17 cellular contexts compared by ENCODE assay signal in genomic region chr1:235430991-235431390, GRCh38.
DNase-seq lines count a peak whose midpoint lies in the region; ATAC-seq and TF ChIP-seq lines count a peak whose summit lies in the region.
"Had no signal": no experiment of that assay in that cellular context is flagged by ENCODE, and none has a peak within 500 bp of the region (broad histone marks: within the 10 kb centered on the region; RNA-seq: fewer than 3 reads in every experiment).

No MANE protein-coding gene starts in this region.

- H3K27me3 ChIP-seq in BJ (ENCODE audit: control insufficient read depth, insufficient read depth, low read length) (no peaks in the 10 kb centered on the region), IMR-90 (ENCODE audit: control insufficient read depth, insufficient read depth, low read length) (no peaks in the 10 kb centered on the region)
- H3K27me3 ChIP-seq: BLaER1, MG63, Peyer's patch had no signal

- no peak overlapping the region for H3K14ac ChIP-seq in IMR-90 (replicated peaks; ENCODE audit: low read depth, low read length)

- H2BK20ac ChIP-seq in IMR-90 (ENCODE audit: low read depth, low read length), result no peak overlapping the region

- no peaks in the 10 kb centered on the region for H3K27me3 Mint-ChIP-seq in activated T-cell treated with anti-CD3 and anti-CD28 coated beads, Interleukin-2, amount 50 U/mL, for 24 hours
- H3K27me3 Mint-ChIP-seq in stimulated activated memory B cell treated with anti-CD40 and anti-IgM and Interleukin-4, amounts not matched to agents 10 μg/mL and 1 μg/mL and 100 μg/mL, for 72 hours, result no peaks in the 10 kb centered on the region

- no peak overlapping the region for H3K4me3 Mint-ChIP-seq in activated T-cell treated with anti-CD3 and anti-CD28 coated beads, Interleukin-2, amount 50 U/mL, for 24 hours
- no peak overlapping the region for H3K4me3 Mint-ChIP-seq in stimulated activated memory B cell treated with anti-CD40 and anti-IgM and Interleukin-4, amounts not matched to agents 10 μg/mL and 1 μg/mL and 100 μg/mL, for 72 hours

- TF ChIP-seq POLR2A in IMR-90 (IDR thresholded peaks at IDR 0.05; ENCODE audit: low read depth, low read length), result no peak

- POLR2A ChIA-PET in BJ (lab: Charles Lee), result no interaction called here
- POLR2A ChIA-PET in IMR-90 (lab: Charles Lee; ENCODE audit: unreplicated experiment), result no interaction called here

- no peak overlapping the region for H3K4me3 ChIP-seq in BJ (ENCODE audit: low read depth, low read length)
- H3K4me3 ChIP-seq in IMR-90 (ENCODE audit: insufficient read depth, low read depth, low read length), result no peak overlapping the region
- H3K4me3 ChIP-seq in astrocyte of the spinal cord (ENCODE audit: low read depth, low read length), result no peak overlapping the region
- H3K4me3 ChIP-seq: BLaER1, GM12878, MG63, Peyer's patch had no signal

- in situ Hi-C loops in IMR-90 (cut with MboI; ENCODE audit: low sequenced_read_pairs) (no loop called here), astrocyte of the spinal cord (cut with HindIII; ENCODE audit: low sequenced_read_pairs) (no loop called here)

- H3K9me3 ChIP-seq in IMR-90 (ENCODE audit: control insufficient read depth, insufficient read depth, low read length), result no peaks in the 10 kb centered on the region
- H3K9me3 ChIP-seq: BLaER1, MG63, Peyer's patch had no signal

- no TSS peak for BruUV-seq in IMR-90 (replicated peaks; lab: Mats Ljungman, UMichigan)

- H3K9me1 ChIP-seq in IMR-90 (ENCODE audit: insufficient read depth, low read length), result peaks cover 11% of the 10 kb centered on the region; the same call in 1 of the 2 replicates

- H4K8ac ChIP-seq in IMR-90 (ENCODE audit: low read depth in 2 of 2, low read length in 2 of 2), result no peak overlapping the region

- CTCF ChIA-PET in BJ (lab: Yijun Ruan, JAX), result interaction anchor here (0.6 to 1.1 kb wide), 3 partner anchors 14 to 352 kb away, joined by 3 to 4 read pairs (median 3); no protein-coding TSS in a partner anchor
- CTCF ChIA-PET in IMR-90 (lab: Yijun Ruan, JAX), result interaction anchor here (0.5 to 1.7 kb wide), 2 partner anchors 14 to 63 kb away, joined by 3 to 5 read pairs; no protein-coding TSS in a partner anchor

- no peak overlapping the region for H3K4me2 ChIP-seq in IMR-90 (ENCODE audit: low read depth, low read length)
- H3K4me2 ChIP-seq: BLaER1, KMS-11 had no signal

- no peak overlapping the region for H2BK120ac ChIP-seq in IMR-90 (ENCODE audit: low read depth, low read length)

- H3K9ac ChIP-seq in IMR-90 (ENCODE audit: low read depth, low read length), result no peak overlapping the region
- H3K9ac ChIP-seq: BLaER1, KMS-11 had no signal

- no peak overlapping the region for H3K56ac ChIP-seq in IMR-90 (ENCODE audit: extremely low read depth, insufficient read depth, low read length)

- peak; percentile 46 for DNase-seq in BJ (ENCODE audit: low read depth)
- peak; percentile 56 for DNase-seq in IMR-90
- DNase-seq in astrocyte of the spinal cord (ENCODE audit: low read depth, low spot score), result peak; percentile 39
- DNase-seq in hepatic stellate cell (ENCODE audit: low spot score), result peak; percentile 26
- no peak for DNase-seq in NCI-H510A treated with DMSO at 0.1 percent for 48 hours (lab: John Stamatoyannopoulos, UW)
- no peak for DNase-seq in activated T-cell treated with anti-CD3 and anti-CD28 coated beads, Interleukin-2, amount 50 U/mL, for 24 hours
- DNase-seq in omental fat pad (ENCODE audit: low spot score), result no peak
- DNase-seq: MG63, NCI-H1105, NCI-H187 treated with DMSO at 0.1 percent for 48 hours, NCI-H446 treated with DMSO at 0.1 percent for 48 hours, Peyer's patch, Right ventricle myocardium superior had no signal

- no peak overlapping the region for H2AK9ac ChIP-seq in IMR-90 (replicated peaks; ENCODE audit: low read depth, low read length, poor library complexity)

- no peak overlapping the region for H2AFZ ChIP-seq in IMR-90 (replicated peaks; ENCODE audit: low read length, poor library complexity)

- H3K4me1 ChIP-seq in IMR-90 (ENCODE audit: control insufficient read depth, insufficient read depth, low read length), result no peaks in the 10 kb centered on the region
- H3K4me1 ChIP-seq: Peyer's patch had no signal

- ATAC-seq in IMR-90 (ENCODE audit: low read depth) (no peak), omental fat pad (ENCODE audit: low FRiP score) (no peak)
- no peak for ATAC-seq in stimulated activated memory B cell treated with anti-CD40 and anti-IgM and Interleukin-4, amounts not matched to agents 10 μg/mL and 1 μg/mL and 100 μg/mL, for 72 hours
- ATAC-seq: GM12878 had no signal

- H3K27ac ChIP-seq in IMR-90 (ENCODE audit: insufficient read depth, low read length), result no peak overlapping the region
- H3K27ac ChIP-seq: BLaER1, KMS-11, Peyer's patch had no signal

- no peak overlapping the region for H4K5ac ChIP-seq in IMR-90 (ENCODE audit: low read depth, low read length)

- H3K36me3 Mint-ChIP-seq in activated T-cell treated with anti-CD3 and anti-CD28 coated beads, Interleukin-2, amount 50 U/mL, for 24 hours (ENCODE audit: low read depth), result peaks cover 44% of the 10 kb centered on the region
- H3K36me3 Mint-ChIP-seq in stimulated activated memory B cell treated with anti-CD40 and anti-IgM and Interleukin-4, amounts not matched to agents 10 μg/mL and 1 μg/mL and 100 μg/mL, for 72 hours, result peaks cover 18% of the 10 kb centered on the region

- no peak overlapping the region for H3K18ac ChIP-seq in IMR-90 (ENCODE audit: low read depth, low read length)

- 91% methylated on average over 5 of the region's 6 CpGs; no CpG with 5 or more reads in 1 of the 2 experiments for WGBS in IMR-90 (ENCODE audit: extremely low coverage in 2 of 2, insufficient read length in 1 of 2), 2 experiments

- dilution Hi-C loops in IMR-90 (cut with HindIII; ENCODE audit: low sequenced_read_pairs, unreplicated experiment), result no loop called here

- TF ChIP-seq CTCF in BJ (IDR thresholded peaks at IDR 0.05; ENCODE audit: insufficient read depth, low read depth, low read length) (no peak), IMR-90 (conservative IDR thresholded peaks at IDR 0.05; ENCODE audit: low read depth, low read length) (no peak), astrocyte of the spinal cord (IDR thresholded peaks at IDR 0.05; ENCODE audit: low read depth, low read length) (no peak), omental fat pad (IDR thresholded peaks at IDR 0.05) (no peak)

- H4K91ac ChIP-seq in IMR-90 (ENCODE audit: insufficient read depth, low read depth, low read length), result no peak overlapping the region

- H3K4me1 Mint-ChIP-seq in activated T-cell treated with anti-CD3 and anti-CD28 coated beads, Interleukin-2, amount 50 U/mL, for 24 hours (ENCODE audit: low read depth), result no peaks in the 10 kb centered on the region
- H3K4me1 Mint-ChIP-seq in stimulated activated memory B cell treated with anti-CD40 and anti-IgM and Interleukin-4, amounts not matched to agents 10 μg/mL and 1 μg/mL and 100 μg/mL, for 72 hours, result no peaks in the 10 kb centered on the region

- H3K9me3 Mint-ChIP-seq in activated T-cell treated with anti-CD3 and anti-CD28 coated beads, Interleukin-2, amount 50 U/mL, for 24 hours, result no peaks in the 10 kb centered on the region
- no peaks in the 10 kb centered on the region for H3K9me3 Mint-ChIP-seq in stimulated activated memory B cell treated with anti-CD40 and anti-IgM and Interleukin-4, amounts not matched to agents 10 μg/mL and 1 μg/mL and 100 μg/mL, for 72 hours

- no peak overlapping the region for H2BK15ac ChIP-seq in IMR-90 (ENCODE audit: low read depth, low read length)

- 0 out of 2 replicates have a peak, but pooled peaks cover under 1% of the 10 kb centered on the region for H4K20me1 ChIP-seq in IMR-90 (ENCODE audit: insufficient read depth, low read length)
- H4K20me1 ChIP-seq: BLaER1 had no signal

- H3K23ac ChIP-seq in IMR-90 (ENCODE audit: low read depth, low read length), result no peak overlapping the region

- no peak for TF ChIP-seq RAD21 in IMR-90 (IDR thresholded peaks at IDR 0.05; ENCODE audit: low read length)

- intact Hi-C loops in IMR-90 (cut with micrococcal nuclease), result no loop called here

- no peak overlapping the region for H3K4ac ChIP-seq in IMR-90 (ENCODE audit: low read depth, low read length)

- no peak overlapping the region for H3K27ac Mint-ChIP-seq in activated T-cell treated with anti-CD3 and anti-CD28 coated beads, Interleukin-2, amount 50 U/mL, for 24 hours
- no peak overlapping the region for H3K27ac Mint-ChIP-seq in stimulated activated memory B cell treated with anti-CD40 and anti-IgM and Interleukin-4, amounts not matched to agents 10 μg/mL and 1 μg/mL and 100 μg/mL, for 72 hours

- H2BK5ac ChIP-seq in IMR-90 (ENCODE audit: low read depth, low read length, poor library complexity, severe bottlenecking), result no peak overlapping the region

- no peak overlapping the region for H2AK5ac ChIP-seq in IMR-90 (ENCODE audit: low read depth, low read length)

- H3K36me3 ChIP-seq in BJ (ENCODE audit: control insufficient read depth, insufficient read depth, low read length) (no peaks in the 10 kb centered on the region), IMR-90 (ENCODE audit: control insufficient read depth, insufficient read depth, low read length) (peaks cover 9% of the 10 kb centered on the region)

- peaks cover 0 to 25% of the 10 kb centered on the region in 2 experiments; a peak in 1 of 4 replicates for H3K79me1 ChIP-seq in IMR-90 (ENCODE audit: low read depth in 1 of 2, low read length in 2 of 2)

TF ChIP-seq in IMR-90, 13 proteins besides CTCF, POLR2A, EP300 and RAD21:
- no peak for TF ChIP-seq FOS (IDR thresholded peaks at IDR 0.05; ENCODE audit: low read depth, low read length)
- no peak for TF ChIP-seq RCOR1 (IDR thresholded peaks at IDR 0.05; ENCODE audit: insufficient replicate concordance, low read length)
- no peak for TF ChIP-seq RFX5 (IDR thresholded peaks at IDR 0.05; ENCODE audit: low read depth, low read length)
- no peak for TF ChIP-seq MXI1 (IDR thresholded peaks at IDR 0.05; ENCODE audit: borderline replicate concordance, low read depth, low read length)
- no peak for TF ChIP-seq ELK1 (IDR thresholded peaks at IDR 0.05; ENCODE audit: borderline replicate concordance, low read depth, low read length)
- no peak for TF ChIP-seq CHD1 (IDR thresholded peaks at IDR 0.05; ENCODE audit: low read depth, low read length)
- TF ChIP-seq SMC3 (IDR thresholded peaks at IDR 0.05; ENCODE audit: low read depth, low read length), result no peak

Comparison
In these comparisons a context has a peak if more than half of its experiments do, and no peak if none do; other contexts are left out.
1. DNase-seq: peak in BJ (single experiment), IMR-90 (single experiment), astrocyte of the spinal cord (single experiment) and hepatic stellate cell (single experiment); none in NCI-H510A treated with DMSO at 0.1 percent for 48 hours (single experiment), activated T-cell treated with anti-CD3 and anti-CD28 coated beads, Interleukin-2, amount 50 U/mL, for 24 hours (single experiment) and omental fat pad (single experiment).